ENCODE assay signal across 14 cellular contexts in genomic region chr5:177482359-177482795, GRCh38. TPM values are rescaled to one million over a fixed set of nuclear protein-coding genes. Genes with fewer than 3 reads are reported as not detected.
DNase-seq lines count a peak whose midpoint lies in the region; FAIRE-seq and TF ChIP-seq lines count a peak whose summit lies in the region.
"Had no signal": no experiment of that assay in that cellular context is flagged by ENCODE, and none has a peak within 500 bp of the region (broad histone marks: within the 10 kb centered on the region; RNA-seq: fewer than 3 reads in every experiment).

No MANE protein-coding gene starts in this region.

- no peak overlapping the region for H3K27ac ChIP-seq in kidney (ENCODE audit: low read depth in 2 of 2, low read length in 2 of 2)
- peak overlapping the region; percentile 67 to 100 for H3K27ac ChIP-seq in tibial artery
- H3K27ac ChIP-seq: upper lobe of left lung had no signal

- DNase-seq in M059J (ENCODE audit: low read depth) (peak; percentile 18), adipocyte (ENCODE audit: low read depth) (peak; percentile 21), kidney (peak; percentile 73), tibial artery (no peak), GM19240 (ENCODE audit: insufficient read length, low spot score) (no peak), middle frontal gyrus (ENCODE audit: extremely low spot score, low spot score) (no peak), NCI-H524 treated with DMSO at 0.1 percent for 48 hours (lab: John Stamatoyannopoulos, UW) (no peak)
- DNase-seq: activated CD8-positive, alpha-beta memory T cell treated with anti-CD3 and anti-CD28 coated beads, Interleukin-2, amount 10 ng/mL, durations not matched to agents 7 days and 5 days; H7; left cardiac atrium; midbrain; NCI-H1694; NCI-H2227 treated with DMSO at 0.1 percent for 48 hours; upper lobe of left lung had no signal

- no peak overlapping the region for H3K4me3 ChIP-seq in adipocyte (ENCODE audit: low read length)
- no peak overlapping the region for H3K4me3 ChIP-seq in kidney (ENCODE audit: low read length in 2 of 2)
- H3K4me3 ChIP-seq in tibial artery: no peak overlapping the region
- H3K4me3 ChIP-seq: upper lobe of left lung had no signal

- TF ChIP-seq CTCF in kidney (IDR thresholded peaks at IDR 0.05; ENCODE audit: borderline replicate concordance, extremely low read depth, insufficient read depth) (no peak), tibial artery (IDR thresholded peaks at IDR 0.05) (no peak)

- H3K36me3 ChIP-seq in adipocyte (ENCODE audit: control insufficient read depth, insufficient read depth, low read length, severe bottlenecking) (peaks cover 19% of the 10 kb centered on the region), kidney (ENCODE audit: control insufficient read depth in 1 of 2, insufficient read depth in 2 of 2, low read length in 2 of 2) (no peaks in the 10 kb centered on the region), tibial artery (peaks cover 44 to 62% (median 49%) of the 10 kb centered on the region in 3 donors)

- H3K4me1 ChIP-seq in adipocyte (ENCODE audit: control insufficient read depth, insufficient read depth, low read length) (peaks cover 36% of the 10 kb centered on the region), kidney (ENCODE audit: control insufficient read depth in 1 of 2, insufficient read depth in 1 of 2, low read depth in 1 of 2, low read length in 2 of 2) (no peaks in the 10 kb centered on the region), tibial artery (peaks cover 0 to 83% (median 52%) of the 10 kb centered on the region in 4 donors)

- H3K27me3 ChIP-seq in adipocyte (replicated peaks; ENCODE audit: control insufficient read depth, insufficient read depth, low read length) (no peaks in the 10 kb centered on the region), tibial artery (no peaks in the 10 kb centered on the region)
- H3K27me3 ChIP-seq: upper lobe of left lung had no signal

- no peak overlapping the region for H3K9ac ChIP-seq in adipocyte (ENCODE audit: low read length)
- H3K9ac ChIP-seq in kidney (ENCODE audit: low read length in 2 of 2): no peak overlapping the region

- no peak for FAIRE-seq in kidney (lab: Jason Lieb, UNC)

- intact Hi-C loops in kidney (cut with DNase I): no loop called here
- intact Hi-C loops in tibial artery (cut with DNase I; ENCODE audit: low total_unique reads): no loop called here

- H3K9me3 ChIP-seq in adipocyte (ENCODE audit: control insufficient read depth, low read length) (no peaks in the 10 kb centered on the region), kidney (ENCODE audit: control insufficient read depth in 1 of 2, low read length in 2 of 2) (no peaks in the 10 kb centered on the region), tibial artery (no peaks in the 10 kb centered on the region)
- H3K9me3 ChIP-seq: upper lobe of left lung had no signal

RNA-seq across cellular contexts. Expression of gene DBN1, which starts 8.9 kb away (rescaled TPM):
- 73.0 and 121 TPM in 2 replicates for total RNA-seq in M059J (2014; rRNA removed; shearing (Covaris generic))
- 64.2 TPM for total RNA-seq in kidney
- polyA plus RNA-seq in kidney (ENCODE audit: insufficient read depth, low read depth, low replicate concordance): 56.5 TPM

RNA-seq across cellular contexts. Expression of gene PDLIM7, which starts 15.0 kb away (rescaled TPM):
- 172 and 230 TPM in 2 replicates for total RNA-seq in M059J (2014; rRNA removed; shearing (Covaris generic))
- total RNA-seq in kidney: 89.7 TPM
- 46.4 TPM for polyA plus RNA-seq in kidney (ENCODE audit: insufficient read depth, low read depth, low replicate concordance)

RNA-seq across cellular contexts. Expression of gene DOK3, which starts 27.2 kb away (rescaled TPM):
- total RNA-seq in M059J (2014; rRNA removed; shearing (Covaris generic)): 2.2 and 6.7 TPM in 2 replicates
- 18.6 TPM for total RNA-seq in kidney
- 1.9 TPM for polyA plus RNA-seq in kidney (ENCODE audit: insufficient read depth, low read depth, low replicate concordance)

RNA-seq across cellular contexts. Expression of gene DDX41, which starts 34.4 kb away (rescaled TPM):
- total RNA-seq in M059J (2014; rRNA removed; shearing (Covaris generic)): 66.0 and 103 TPM in 2 replicates
- 86.7 TPM for total RNA-seq in kidney
- 97.3 TPM for polyA plus RNA-seq in kidney (ENCODE audit: insufficient read depth, low read depth, low replicate concordance)

RNA-seq across cellular contexts. Expression of gene PRR7, which starts 35.8 kb away (rescaled TPM):
- total RNA-seq in M059J (2014; rRNA removed; shearing (Covaris generic)): 24.8 and 44.4 TPM in 2 replicates
- total RNA-seq in kidney: 5.5 TPM
- 1.6 TPM for polyA plus RNA-seq in kidney (ENCODE audit: insufficient read depth, low read depth, low replicate concordance)

Comparison
In these comparisons a context has a peak if more than half of its experiments do, and no peak if none do; other contexts are left out.
1. DNase-seq: peak in M059J (single experiment), adipocyte (single experiment) and kidney (single experiment); none in tibial artery (0 of 2), GM19240 (single experiment), middle frontal gyrus (single experiment) and NCI-H524 treated with DMSO at 0.1 percent for 48 hours (single experiment).
2. H3K27ac ChIP-seq: peak in tibial artery (2 of 2); none in kidney (0 of 2).